In genomic region chr2:133169527-133169926, GRCh38 we compare ENCODE assay signal across 21 cellular contexts.
A peak's percentile ranks its signal among the peaks of the same experiment; 100 is the strongest.
DNase-seq lines count a peak whose midpoint lies in the region; ATAC-seq and TF ChIP-seq lines count a peak whose summit lies in the region.
"Had no signal": no experiment of that assay in that cellular context is flagged by ENCODE, and none has a peak within 500 bp of the region (broad histone marks: within the 10 kb centered on the region; RNA-seq: fewer than 3 reads in every experiment).

No MANE protein-coding gene starts in this region.

- no peak overlapping the region for H3K4ac ChIP-seq in IMR-90 (ENCODE audit: low read depth, low read length)

- H3K27me3 ChIP-seq in IMR-90 (ENCODE audit: control insufficient read depth, insufficient read depth, low read length) = no peaks in the 10 kb centered on the region
- no peaks in the 10 kb centered on the region for H3K27me3 ChIP-seq in SK-N-SH (ENCODE audit: insufficient read depth)
- H3K27me3 ChIP-seq: BE2C had no signal

- no peak for TF ChIP-seq RAD21 in IMR-90 (IDR thresholded peaks at IDR 0.05; ENCODE audit: low read length)
- peak; percentile 12 for TF ChIP-seq RAD21 in SK-N-SH (IDR thresholded peaks at IDR 0.05; ENCODE audit: low read length)

- H4K91ac ChIP-seq in IMR-90 (ENCODE audit: insufficient read depth, low read depth, low read length) = no peak overlapping the region

- in situ Hi-C loops in IMR-90 (cut with MboI; ENCODE audit: low sequenced_read_pairs) = loop anchor here (5.0 kb wide), 1 partner anchor 517 kb away; no protein-coding TSS in a partner anchor
- in situ Hi-C loops in ACHN (cut with HindIII; ENCODE audit: low pct_ligation_motif_present, low pct_unique_long_range_greater_than_20kb, low sequenced_read_pairs) = no loop called here

- H3K4me1 ChIP-seq in IMR-90 (ENCODE audit: control insufficient read depth, insufficient read depth, low read length) (peaks cover 17% of the 10 kb centered on the region), SK-N-SH (ENCODE audit: control insufficient read depth in 1 of 2, insufficient read depth in 2 of 2, low read depth in 1 of 2, low read length in 1 of 2) (peaks cover 8 to 13% of the 10 kb centered on the region in 2 experiments; a peak in 3 of 4 replicates)
- H3K4me1 ChIP-seq: BE2C had no signal

- H2BK20ac ChIP-seq in IMR-90 (ENCODE audit: low read depth, low read length) = no peak overlapping the region

- dilution Hi-C loops in IMR-90 (cut with HindIII; ENCODE audit: low sequenced_read_pairs, unreplicated experiment) = no loop called here

- no peak for TF ChIP-seq CTCF in IMR-90 (conservative IDR thresholded peaks at IDR 0.05; ENCODE audit: low read depth, low read length)
- TF ChIP-seq CTCF in SK-N-SH (IDR thresholded peaks at IDR 0.05) = no peak

- POLR2A ChIA-PET in IMR-90 (lab: Charles Lee; ENCODE audit: unreplicated experiment) = no interaction called here
- POLR2A ChIA-PET in SK-N-SH (lab: Yijun Ruan, JAX) = no interaction called here

- no peak overlapping the region for H2AFZ ChIP-seq in IMR-90 (replicated peaks; ENCODE audit: low read length, poor library complexity)
- no peak overlapping the region for H2AFZ ChIP-seq in SK-N-SH (ENCODE audit: low read depth)
- H2AFZ ChIP-seq: GM23338 had no signal

- H4K20me1 ChIP-seq in IMR-90 (ENCODE audit: insufficient read depth, low read length) = peaks cover 9% of the 10 kb centered on the region; the same call in 1 of the 2 replicates
- no peaks in the 10 kb centered on the region for H4K20me1 ChIP-seq in SK-N-SH (ENCODE audit: insufficient read depth)

- peaks cover 33 to 79% of the 10 kb centered on the region in 2 experiments for H3K79me1 ChIP-seq in IMR-90 (ENCODE audit: low read depth in 1 of 2, low read length in 2 of 2)

- no peaks in the 10 kb centered on the region for H3K79me2 ChIP-seq in SK-N-SH (ENCODE audit: insufficient read depth)

- BruUV-seq in IMR-90 (replicated peaks; lab: Mats Ljungman, UMichigan) = no TSS peak

- H3K18ac ChIP-seq in IMR-90 (ENCODE audit: low read depth, low read length) = no peak overlapping the region

- no peak overlapping the region for H3K14ac ChIP-seq in IMR-90 (replicated peaks; ENCODE audit: low read depth, low read length)

- H3K4me2 ChIP-seq in IMR-90 (ENCODE audit: low read depth, low read length) (no peak overlapping the region), SK-N-SH (no peak overlapping the region)
- H3K4me2 ChIP-seq: GM23338 had no signal

- no peaks in the 10 kb centered on the region for H3K9me2 ChIP-seq in SK-N-SH

- H3K9ac ChIP-seq in IMR-90 (ENCODE audit: low read depth, low read length) (no peak overlapping the region), SK-N-SH (no peak overlapping the region)

- H3F3A ChIP-seq in SK-N-SH (replicated peaks; ENCODE audit: insufficient read depth) = no peaks in the 10 kb centered on the region

- ATAC-seq in IMR-90 (ENCODE audit: low read depth) (no peak), GM21786 (IDR thresholded peaks at IDR 0.05; ENCODE audit: unreplicated experiment) (no peak)
- no peak for ATAC-seq in stimulated activated naive CD8-positive, alpha-beta T cell treated with anti-CD3 and anti-CD28 coated beads, Interleukin-15, Interleukin-2, amounts not matched to agents 100 U/mL and 50 U/mL, for 24 hours
- ATAC-seq: GM12878, GM23338 had no signal

- H3K9me3 ChIP-seq in IMR-90 (ENCODE audit: control insufficient read depth, insufficient read depth, low read length) = no peaks in the 10 kb centered on the region
- no peaks in the 10 kb centered on the region for H3K9me3 ChIP-seq in SK-N-SH
- H3K9me3 ChIP-seq: BE2C had no signal

- H3K23ac ChIP-seq in IMR-90 (ENCODE audit: low read depth, low read length) = no peak overlapping the region

- TF ChIP-seq POLR2A in IMR-90 (IDR thresholded peaks at IDR 0.05; ENCODE audit: low read depth, low read length) = no peak

- H3K4me3 ChIP-seq in IMR-90 (ENCODE audit: insufficient read depth, low read depth, low read length) (no peak overlapping the region), SK-N-SH (ENCODE audit: low read depth in 2 of 2, low read length in 1 of 2) (peak overlapping the region in 1 of 2 experiments; percentile 24; a peak in 1 of 4 replicates)
- H3K4me3 ChIP-seq: GM12878, GM23338 had no signal

- no peaks in the 10 kb centered on the region for H3K36me3 ChIP-seq in IMR-90 (ENCODE audit: control insufficient read depth, insufficient read depth, low read length)
- H3K36me3 ChIP-seq in SK-N-SH (replicated peaks in 1 of 2; ENCODE audit: control insufficient read depth in 1 of 2, insufficient read depth in 2 of 2, low read length in 1 of 2) = no peaks in the 10 kb centered on the region
- H3K36me3 ChIP-seq: BE2C had no signal

- peak overlapping the region in 1 of 2 experiments; percentile 1; a peak in 1 of 4 replicates for H4K8ac ChIP-seq in IMR-90 (ENCODE audit: low read depth in 2 of 2, low read length in 2 of 2)

- H2AK9ac ChIP-seq in IMR-90 (replicated peaks; ENCODE audit: low read depth, low read length, poor library complexity) = no peak overlapping the region

- no CpG with 5 or more reads among the region's 8 CpGs for WGBS in IMR-90 (ENCODE audit: extremely low coverage in 2 of 2, insufficient read length in 1 of 2), 2 experiments
- 44% methylated on average over 8 of the region's 8 CpGs for WGBS in SK-N-SH (ENCODE audit: low lambda C conversion rate)

- no peak overlapping the region for H2AK5ac ChIP-seq in IMR-90 (ENCODE audit: low read depth, low read length)

- no peak overlapping the region for H2BK5ac ChIP-seq in IMR-90 (ENCODE audit: low read depth, low read length, poor library complexity, severe bottlenecking)

- TF ChIP-seq EP300 in SK-N-SH (IDR thresholded peaks at IDR 0.05; ENCODE audit: borderline replicate concordance in 1 of 2, low read depth in 1 of 2, low read length in 1 of 2) = peak in 1 of 2 experiments; percentile 51; a peak in 2 of 4 replicates

- H3K27ac ChIP-seq in IMR-90 (ENCODE audit: insufficient read depth, low read length) (no peak overlapping the region), SK-N-SH (ENCODE audit: low read depth in 2 of 2, low read length in 1 of 2) (peak overlapping the region in 1 of 2 experiments; percentile 50; a peak in 2 of 4 replicates)
- H3K27ac ChIP-seq: HL-60 had no signal

- CTCF ChIA-PET in IMR-90 (lab: Yijun Ruan, JAX) (interaction anchor here (1.1 kb wide), 1 partner anchor 518 kb away, joined by 3 read pairs; no protein-coding TSS in a partner anchor), SK-N-SH (lab: Yijun Ruan, JAX) (interaction anchor here (0.9 to 5.9 kb wide), 11 partner anchors 28 to 675 kb away, joined by 3 to 70 read pairs (median 4); no protein-coding TSS in a partner anchor)

- no peak overlapping the region for H2BK15ac ChIP-seq in IMR-90 (ENCODE audit: low read depth, low read length)

- H3K9me1 ChIP-seq in IMR-90 (ENCODE audit: insufficient read depth, low read length) = peaks cover 19% of the 10 kb centered on the region

- DNase-seq in IMR-90 (no peak), SK-N-SH (peak; percentile 25), left kidney (ENCODE audit: low read depth, low spot score) (peak; percentile 20), ACHN (no peak), KG1 (lab: John Stamatoyannopoulos, UW) (no peak)
- DNase-seq in stimulated activated naive CD8-positive, alpha-beta T cell treated with anti-CD3 and anti-CD28 coated beads, Interleukin-15, Interleukin-2, amounts not matched to agents 100 U/mL and 50 U/mL, for 24 hours = no peak
- DNase-seq: 8988T; BE2C; C1 segment of cervical spinal cord; CD4-positive, CD25-positive, alpha-beta regulatory T cell; CD8-positive, alpha-beta memory T cell; COR-L47; DMS 273 treated with DMSO at 0.1 percent for 48 hours; DMS53; DND-41; EL; HCEC 1CT had no signal

- intact Hi-C loops in IMR-90 (cut with micrococcal nuclease) = loop anchor here (10.0 kb wide), 1 partner anchor 905 kb away; no protein-coding TSS in a partner anchor

- no peak overlapping the region for H3K56ac ChIP-seq in IMR-90 (ENCODE audit: extremely low read depth, insufficient read depth, low read length)

- no peak overlapping the region for H4K5ac ChIP-seq in IMR-90 (ENCODE audit: low read depth, low read length)

- H2BK120ac ChIP-seq in IMR-90 (ENCODE audit: low read depth, low read length) = 0 out of 2 replicates have a peak overlapping the region, but pooled peaks have one; percentile 1

TF ChIP-seq in IMR-90, 13 proteins besides CTCF, POLR2A, EP300 and RAD21 (continues in another document):
- TF ChIP-seq RFX5 (IDR thresholded peaks at IDR 0.05; ENCODE audit: low read depth, low read length) = no peak
- no peak for TF ChIP-seq BHLHE40 (IDR thresholded peaks at IDR 0.05; ENCODE audit: low read depth, low read length)
- no peak for TF ChIP-seq MAFK (IDR thresholded peaks at IDR 0.05; ENCODE audit: low read depth, low read length)
- TF ChIP-seq NFE2L2 (IDR thresholded peaks at IDR 0.05; ENCODE audit: low read depth, low read length) = no peak
- no peak for TF ChIP-seq RCOR1 (IDR thresholded peaks at IDR 0.05; ENCODE audit: insufficient replicate concordance, low read length)
- no peak for TF ChIP-seq SMC3 (IDR thresholded peaks at IDR 0.05; ENCODE audit: low read depth, low read length)
- no peak for TF ChIP-seq CHD1 (IDR thresholded peaks at IDR 0.05; ENCODE audit: low read depth, low read length)

TF ChIP-seq in SK-N-SH, 30 proteins besides CTCF, POLR2A, EP300 and RAD21 (continues in another document):
- no peak for TF ChIP-seq EZH2phosphoT487 (IDR thresholded peaks at IDR 0.05; ENCODE audit: borderline replicate concordance, low read depth)
- no peak for TF ChIP-seq FOSL2 (IDR thresholded peaks at IDR 0.05; ENCODE audit: borderline replicate concordance, low read depth)
- 0 out of 2 replicates have a peak, but pooled peaks have one; percentile 20 for TF ChIP-seq FOXJ3 (CRISPR knock-in tag; IDR thresholded peaks at IDR 0.05)
- TF ChIP-seq RCOR1 (IDR thresholded peaks at IDR 0.05; ENCODE audit: low read length) = peak; percentile 66; the same call in 1 of the 2 replicates
- peak; percentile 22; the same call in 1 of the 2 replicates for TF ChIP-seq TCF12 (IDR thresholded peaks at IDR 0.05)
- no peak for TF ChIP-seq MEF2A (IDR thresholded peaks at IDR 0.05; ENCODE audit: borderline replicate concordance, low read depth)
- TF ChIP-seq, protein P1, sequence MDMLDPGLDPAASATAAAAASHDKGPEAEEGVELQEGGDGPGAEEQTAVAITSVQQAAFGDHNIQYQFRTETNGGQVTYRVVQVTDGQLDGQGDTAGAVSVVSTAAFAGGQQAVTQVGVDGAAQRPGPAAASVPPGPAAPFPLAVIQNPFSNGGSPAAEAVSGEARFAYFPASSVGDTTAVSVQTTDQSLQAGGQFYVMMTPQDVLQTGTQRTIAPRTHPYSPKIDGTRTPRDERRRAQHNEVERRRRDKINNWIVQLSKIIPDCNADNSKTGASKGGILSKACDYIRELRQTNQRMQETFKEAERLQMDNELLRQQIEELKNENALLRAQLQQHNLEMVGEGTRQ (IDR thresholded peaks at IDR 0.05; ENCODE audit: borderline replicate concordance, low read depth, low read length) = no peak
- TF ChIP-seq NRF1 (IDR thresholded peaks at IDR 0.05; ENCODE audit: low read depth, low read length) = no peak
- no peak for TF ChIP-seq FOXM1 (IDR thresholded peaks at IDR 0.05; ENCODE audit: low read depth)
- TF ChIP-seq GATA2 (CRISPR knock-in tag; IDR thresholded peaks at IDR 0.05) = peak; percentile 61

Comparison
In these comparisons a context has a peak if more than half of its experiments do, and no peak if none do; other contexts are left out.
1. DNase-seq: peak in SK-N-SH (single experiment) and left kidney (single experiment); none in IMR-90 (single experiment), ACHN (single experiment), stimulated activated naive CD8-positive, alpha-beta T cell treated with anti-CD3 and anti-CD28 coated beads, Interleukin-15, Interleukin-2, amounts not matched to agents 100 U/mL and 50 U/mL, for 24 hours (single experiment) and KG1 (single experiment).